Comparison of ENCODE assay signal across 10 cellular contexts in the genomic region with DNA sequence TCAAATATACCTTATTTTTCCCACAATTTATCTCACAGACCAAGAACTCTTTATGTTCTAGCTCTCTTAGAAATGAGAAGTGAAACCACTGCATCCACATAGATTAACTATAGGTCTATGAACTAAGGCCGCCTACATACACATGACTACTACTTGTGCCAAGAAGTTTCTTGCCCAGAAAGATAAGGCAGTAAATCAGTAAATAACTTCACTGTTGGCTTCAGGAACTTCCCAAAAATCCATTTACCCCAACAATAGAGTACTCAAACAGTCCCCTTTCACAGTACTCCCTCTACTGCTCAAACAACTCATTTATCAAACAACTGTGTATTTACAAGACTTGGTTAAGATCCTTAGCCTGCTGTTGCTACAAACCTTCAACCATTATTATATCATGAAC.
DNase-seq lines count a peak whose midpoint lies in the region; ATAC-seq, FAIRE-seq and TF ChIP-seq lines count a peak whose summit lies in the region.
"Had no signal": no experiment of that assay in that cellular context is flagged by ENCODE, and none has a peak within 500 bp of the region (broad histone marks: within the 10 kb centered on the region; RNA-seq: fewer than 3 reads in every experiment).

No MANE protein-coding gene starts in this region.

- no peaks in the 10 kb centered on the region for H3K4me1 Mint-ChIP-seq in CD4-positive, alpha-beta memory T cell

- CTCF ChIA-PET in CD4-positive, alpha-beta memory T cell (lab: Charles Lee; ENCODE audit: partially characterized antibody), result no interaction called here

- no peak for TF ChIP-seq EP300 in Ishikawa (IDR thresholded peaks at IDR 0.05; ENCODE audit: borderline replicate concordance)

- H3K36me3 ChIP-seq in CD4-positive, alpha-beta memory T cell (ENCODE audit: insufficient read depth, low read length), result no peaks in the 10 kb centered on the region

- no peak overlapping the region for H3K27ac Mint-ChIP-seq in CD4-positive, alpha-beta memory T cell

- in situ Hi-C loops in ACHN (cut with HindIII; ENCODE audit: low pct_ligation_motif_present, low pct_unique_long_range_greater_than_20kb, low sequenced_read_pairs), result no loop called here

- peaks cover 0 to 22% (median 3%) of the 10 kb centered on the region in 8 donors for H3K9me3 Mint-ChIP-seq in CD4-positive, alpha-beta memory T cell

- POLR2A ChIA-PET in CD4-positive, alpha-beta memory T cell (lab: Charles Lee; ENCODE audit: partially characterized antibody), result no interaction called here

- TF ChIP-seq CTCF in GM20000 (IDR thresholded peaks at IDR 0.05; ENCODE audit: extremely low read depth, missing control alignments), result no peak
- TF ChIP-seq CTCF in fibroblast of villous mesenchyme (IDR thresholded peaks at IDR 0.05; ENCODE audit: insufficient read depth, low read depth, low read length), result peak; percentile 7
- no peak for TF ChIP-seq CTCF in D721Med (IDR thresholded peaks at IDR 0.05; ENCODE audit: insufficient read depth, missing control alignments)

- intact Hi-C loops in CD4-positive, alpha-beta memory T cell (cut with micrococcal nuclease), result no loop called here

- H3K9me3 ChIP-seq in CD4-positive, alpha-beta memory T cell (ENCODE audit: control insufficient read depth in 1 of 2, low read length in 2 of 2), result no peaks in the 10 kb centered on the region

- no peaks in the 10 kb centered on the region for H3K4me1 ChIP-seq in CD4-positive, alpha-beta memory T cell (ENCODE audit: insufficient read depth, low read length)

- FAIRE-seq in D721Med (lab: Jason Lieb, UNC), result no peak

- no peaks in the 10 kb centered on the region for H3K27me3 ChIP-seq in CD4-positive, alpha-beta memory T cell (ENCODE audit: insufficient read depth, low read length)

- no peak overlapping the region for H3K27ac ChIP-seq in CD4-positive, alpha-beta memory T cell (ENCODE audit: low read depth, low read length)

- no peak overlapping the region for H3K4me3 Mint-ChIP-seq in CD4-positive, alpha-beta memory T cell

- DNase-seq in ACHN (peak; percentile 20), GM20000 (ENCODE audit: low spot score) (peak; percentile 11), fibroblast of villous mesenchyme (ENCODE audit: low read depth) (peak; percentile 19), SIG-M5 (lab: John Stamatoyannopoulos, UW) (no peak), D721Med (ENCODE audit: insufficient read length, low spot score) (no peak)
- DNase-seq in CD4-positive, alpha-beta memory T cell, result no peak
- DNase-seq: activated naive CD4-positive, alpha-beta T cell treated with Interleukin-2 at 50 U/mL for 16 hours; T1000 had no signal

- H3K36me3 Mint-ChIP-seq in CD4-positive, alpha-beta memory T cell, result peaks cover 0 to 11% of the 10 kb centered on the region in 2 donors

- H3K27me3 Mint-ChIP-seq in CD4-positive, alpha-beta memory T cell, result no peaks in the 10 kb centered on the region

- H3K4me3 ChIP-seq in fibroblast of villous mesenchyme (ENCODE audit: low read depth, low read length), result no peak overlapping the region
- H3K4me3 ChIP-seq in CD4-positive, alpha-beta memory T cell (ENCODE audit: low read length in 2 of 2), result no peak overlapping the region

- ATAC-seq in GM18517 (IDR thresholded peaks at IDR 0.05; ENCODE audit: unreplicated experiment), result no peak

- peak; percentile 21; the same call in 1 of the 2 replicates for TF ChIP-seq RAD21 in Ishikawa (IDR thresholded peaks at IDR 0.05; ENCODE audit: low read depth)

TF ChIP-seq in Ishikawa, 13 proteins besides CTCF, POLR2A, EP300 and RAD21:
- TF ChIP-seq, protein P1, sequence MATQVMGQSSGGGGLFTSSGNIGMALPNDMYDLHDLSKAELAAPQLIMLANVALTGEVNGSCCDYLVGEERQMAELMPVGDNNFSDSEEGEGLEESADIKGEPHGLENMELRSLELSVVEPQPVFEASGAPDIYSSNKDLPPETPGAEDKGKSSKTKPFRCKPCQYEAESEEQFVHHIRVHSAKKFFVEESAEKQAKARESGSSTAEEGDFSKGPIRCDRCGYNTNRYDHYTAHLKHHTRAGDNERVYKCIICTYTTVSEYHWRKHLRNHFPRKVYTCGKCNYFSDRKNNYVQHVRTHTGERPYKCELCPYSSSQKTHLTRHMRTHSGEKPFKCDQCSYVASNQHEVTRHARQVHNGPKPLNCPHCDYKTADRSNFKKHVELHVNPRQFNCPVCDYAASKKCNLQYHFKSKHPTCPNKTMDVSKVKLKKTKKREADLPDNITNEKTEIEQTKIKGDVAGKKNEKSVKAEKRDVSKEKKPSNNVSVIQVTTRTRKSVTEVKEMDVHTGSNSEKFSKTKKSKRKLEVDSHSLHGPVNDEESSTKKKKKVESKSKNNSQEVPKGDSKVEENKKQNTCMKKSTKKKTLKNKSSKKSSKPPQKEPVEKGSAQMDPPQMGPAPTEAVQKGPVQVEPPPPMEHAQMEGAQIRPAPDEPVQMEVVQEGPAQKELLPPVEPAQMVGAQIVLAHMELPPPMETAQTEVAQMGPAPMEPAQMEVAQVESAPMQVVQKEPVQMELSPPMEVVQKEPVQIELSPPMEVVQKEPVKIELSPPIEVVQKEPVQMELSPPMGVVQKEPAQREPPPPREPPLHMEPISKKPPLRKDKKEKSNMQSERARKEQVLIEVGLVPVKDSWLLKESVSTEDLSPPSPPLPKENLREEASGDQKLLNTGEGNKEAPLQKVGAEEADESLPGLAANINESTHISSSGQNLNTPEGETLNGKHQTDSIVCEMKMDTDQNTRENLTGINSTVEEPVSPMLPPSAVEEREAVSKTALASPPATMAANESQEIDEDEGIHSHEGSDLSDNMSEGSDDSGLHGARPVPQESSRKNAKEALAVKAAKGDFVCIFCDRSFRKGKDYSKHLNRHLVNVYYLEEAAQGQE (IDR thresholded peaks at IDR 0.05; ENCODE audit: low read depth), result no peak
- TF ChIP-seq CEBPB (IDR thresholded peaks at IDR 0.05), result no peak
- TF ChIP-seq TEAD4 (IDR thresholded peaks at IDR 0.05), result no peak
- no peak for TF ChIP-seq TCF12 (IDR thresholded peaks at IDR 0.05; ENCODE audit: low read depth)

Comparison
In these comparisons a context has a peak if more than half of its experiments do, and no peak if none do; other contexts are left out.
1. DNase-seq: peak in ACHN (single experiment), GM20000 (single experiment) and fibroblast of villous mesenchyme (single experiment); none in SIG-M5 (single experiment), CD4-positive, alpha-beta memory T cell (0 of 5) and D721Med (single experiment).